In the genomic region with DNA sequence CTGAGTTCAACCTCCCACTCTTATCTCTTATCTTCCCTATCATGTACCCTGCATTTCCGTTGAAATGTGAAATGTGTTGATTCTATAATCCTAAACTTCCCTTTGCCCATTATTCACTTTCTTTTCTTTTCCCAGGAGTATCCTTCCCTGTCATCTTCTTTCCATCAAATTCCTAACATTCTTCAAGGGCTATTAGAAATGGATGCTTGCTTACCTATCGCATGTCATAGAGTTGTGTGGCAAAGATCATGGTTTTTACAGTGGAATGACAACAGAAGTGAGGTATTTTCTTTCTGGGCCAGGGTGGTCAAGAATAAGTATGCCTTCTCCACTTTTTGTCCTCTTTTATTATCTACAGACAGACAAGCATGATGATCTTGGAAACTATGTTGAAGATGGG, we compare ENCODE assay signal across 16 cellular contexts.
DNase-seq lines count a peak whose midpoint lies in the region; ATAC-seq and TF ChIP-seq lines count a peak whose summit lies in the region.
"Had no signal": no experiment of that assay in that cellular context is flagged by ENCODE, and none has a peak within 500 bp of the region (broad histone marks: within the 10 kb centered on the region; RNA-seq: fewer than 3 reads in every experiment).

No MANE protein-coding gene starts in this region.

- no peaks in the 10 kb centered on the region for H3K9me3 Mint-ChIP-seq in chondrocyte (ENCODE audit: low read depth)
- peaks cover 7 to 11% of the 10 kb centered on the region in 2 donors for H3K9me3 Mint-ChIP-seq in natural killer cell

- H3K4me3 Mint-ChIP-seq in chondrocyte (ENCODE audit: unreplicated experiment) (no peak overlapping the region), natural killer cell (no peak overlapping the region)

- H3K27me3 ChIP-seq in aorta (ENCODE audit: control insufficient read depth in 1 of 2, insufficient read depth in 2 of 2, low read length in 1 of 2): no peaks in the 10 kb centered on the region
- H3K27me3 ChIP-seq: SJSA1 had no signal

- peaks cover 5 to 13% of the 10 kb centered on the region in 2 donors for H3K4me1 ChIP-seq in aorta (ENCODE audit: control insufficient read depth in 1 of 2, insufficient read depth in 2 of 2, low read length in 2 of 2)
- H3K4me1 ChIP-seq: SJSA1 had no signal

- H3K4me1 Mint-ChIP-seq in chondrocyte (ENCODE audit: low read depth) (peaks cover 75% of the 10 kb centered on the region), natural killer cell (no peaks in the 10 kb centered on the region)

- H3K27ac ChIP-seq in aorta (ENCODE audit: low read depth in 1 of 2, low read length in 2 of 2): peak overlapping the region; percentile 48 to 100
- H3K27ac ChIP-seq: RWPE1, SJSA1 had no signal

- TF ChIP-seq CTCF in chondrocyte (IDR thresholded peaks at IDR 0.05): no peak
- no peak for TF ChIP-seq CTCF in natural killer cell (IDR thresholded peaks at IDR 0.05)

- H3K27ac Mint-ChIP-seq in chondrocyte (ENCODE audit: unreplicated experiment): peak overlapping the region; percentile 39
- H3K27ac Mint-ChIP-seq in natural killer cell: no peak overlapping the region

- H3K36me3 ChIP-seq in aorta (ENCODE audit: control insufficient read depth in 1 of 2, insufficient read depth in 2 of 2, low read length in 1 of 2): no peaks in the 10 kb centered on the region
- H3K36me3 ChIP-seq: SJSA1 had no signal

- ATAC-seq in aorta (ENCODE audit: low FRiP score): no peak
- no peak for ATAC-seq in natural killer cell
- ATAC-seq in GM21723 (IDR thresholded peaks at IDR 0.05; ENCODE audit: unreplicated experiment): no peak
- ATAC-seq: PC-3 had no signal

- WGBS in aorta, 2 donors: 43 to 76% methylated on average over 2 of the region's 2 CpGs

- H3K9me3 ChIP-seq in aorta (ENCODE audit: control insufficient read depth, low read length): no peaks in the 10 kb centered on the region
- H3K9me3 ChIP-seq: SJSA1 had no signal

- intact Hi-C loops in aorta (cut with DNase I): loop anchor here in 1 of 2 donors (2.0 to 5.0 kb wide), 2 partner anchors 56 to 149 kb away; a partner anchor contains a TSS
- intact Hi-C loops in natural killer cell (cut with micrococcal nuclease): no loop called here

- DNase-seq in NCI-H226 (peak; percentile 4), chondrocyte (ENCODE audit: low spot score) (no peak), renal cortical epithelial cell (ENCODE audit: low read depth) (peak; percentile 25), aorta (no peak), natural killer cell (no peak), NCI-H1694 (lab: John Stamatoyannopoulos, UW) (no peak)
- DNase-seq: COR-L47, DMS153, GOT3, NCI-H187 treated with DMSO at 0.1 percent for 48 hours, NCI-H2171, NCI-H748 treated with DMSO at 0.1 percent for 48 hours, PC-3 had no signal

- H3K27me3 Mint-ChIP-seq in chondrocyte (ENCODE audit: low read depth) (no peaks in the 10 kb centered on the region), natural killer cell (ENCODE audit: low read depth in 2 of 2) (no peaks in the 10 kb centered on the region)

- no peak overlapping the region for H3K4me3 ChIP-seq in aorta (ENCODE audit: low read length in 2 of 2)
- H3K4me3 ChIP-seq: SJSA1 had no signal

- H3K36me3 Mint-ChIP-seq in chondrocyte (ENCODE audit: low read depth) (no peaks in the 10 kb centered on the region), natural killer cell (no peaks in the 10 kb centered on the region)

Comparison
In these comparisons a context has a peak if more than half of its experiments do, and no peak if none do; other contexts are left out.
1. DNase-seq: peak in NCI-H226 (single experiment) and renal cortical epithelial cell (single experiment); none in chondrocyte (single experiment), aorta (0 of 2), natural killer cell (single experiment) and NCI-H1694 (single experiment).